In the genomic region with DNA sequence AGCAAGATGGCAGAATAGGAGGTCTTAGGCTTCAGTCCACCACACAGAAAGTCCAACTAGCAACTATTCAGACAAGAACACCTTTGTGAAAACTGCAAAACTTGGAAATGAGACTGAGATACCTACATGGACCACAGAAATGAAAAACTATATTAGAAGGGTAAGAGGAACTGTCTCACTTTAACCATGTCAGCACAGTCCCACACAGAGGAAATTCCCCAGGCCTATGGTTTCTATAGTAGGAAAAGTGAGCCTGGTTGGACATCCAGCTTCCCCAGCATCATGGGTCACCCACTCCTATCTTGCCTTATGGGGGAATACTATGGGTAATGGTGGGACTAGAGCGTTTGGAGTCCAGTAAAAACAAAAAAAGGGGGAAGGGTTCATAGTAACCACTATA, we compare ENCODE assay signal across 16 cellular contexts.
"Had no signal": no experiment of that assay in that cellular context is flagged by ENCODE, and none has a peak within 500 bp of the region (broad histone marks: within the 10 kb centered on the region; RNA-seq: fewer than 3 reads in every experiment).

No MANE protein-coding gene starts in this region.

- DNase-seq: activated B cell treated with CpG ODN at 0.5 μM for 24 hours; activated CD4-positive, alpha-beta T cell treated with anti-CD3 and anti-CD28 coated beads, Interleukin-2, amount 50 U/mL, for 4 hours; activated T-cell treated with anti-CD3 and anti-CD28 coated beads, Interleukin-2, amount 50 U/mL, for 24 hours; amniotic stem cell; dorsolateral prefrontal cortex; nephron progenitor cell; psoas muscle; right lobe of liver; SK-N-SH; spleen; stomach; T-helper 17 cell; uterus had no signal

- H3K4me1 ChIP-seq: esophagus muscularis mucosa, psoas muscle, right lobe of liver, spleen, stomach, uterus had no signal

- H3K9ac ChIP-seq: SK-N-SH had no signal

- H3K4me1 Mint-ChIP-seq: activated B cell treated with CpG ODN at 0.5 μM for 24 hours had no signal

- H3K27me3 Mint-ChIP-seq: activated B cell treated with CpG ODN at 0.5 μM for 24 hours, brain, T-helper 17 cell had no signal

- ATAC-seq: psoas muscle, right lobe of liver, T-helper 17 cell had no signal

- H3K9me3 Mint-ChIP-seq: activated B cell treated with CpG ODN at 0.5 μM for 24 hours, nephron progenitor cell had no signal

- H3K36me3 ChIP-seq: esophagus muscularis mucosa, right lobe of liver, spleen, stomach, uterus had no signal

- H3K27me3 ChIP-seq: dorsolateral prefrontal cortex, esophagus muscularis mucosa, right lobe of liver, spleen, stomach, uterus had no signal

- H3K9me3 ChIP-seq: esophagus muscularis mucosa, psoas muscle, right lobe of liver, SK-N-SH, spleen, stomach, uterus had no signal

- FAIRE-seq: TTC549 had no signal

- H3K36me3 Mint-ChIP-seq: brain had no signal

- H3K27ac ChIP-seq: dorsolateral prefrontal cortex, esophagus muscularis mucosa, psoas muscle, right lobe of liver, spleen, stomach, uterus had no signal

- H3K4me3 ChIP-seq: dorsolateral prefrontal cortex, esophagus muscularis mucosa, psoas muscle, right lobe of liver, spleen, stomach, uterus had no signal

- H3K27ac Mint-ChIP-seq: activated B cell treated with CpG ODN at 0.5 μM for 24 hours, brain, nephron progenitor cell had no signal

- H3K4me2 ChIP-seq: SK-N-SH had no signal

- H3K4me3 Mint-ChIP-seq: activated B cell treated with CpG ODN at 0.5 μM for 24 hours; activated T-cell treated with anti-CD3 and anti-CD28 coated beads, Interleukin-2, amount 50 U/mL, for 24 hours; brain; nephron progenitor cell; T-helper 17 cell had no signal
